Comparison of ENCODE assay signal across 2 cellular contexts in genomic region chr1:156927215-156928042, GRCh38.
A peak's percentile ranks its signal among the peaks of the same experiment; 100 is the strongest.
TF ChIP-seq lines count a peak whose summit lies in the region.

No MANE protein-coding gene starts in this region.

TF ChIP-seq in HEK293, 187 proteins besides CTCF, POLR2A, EP300 and RAD21 (continues in another document):
- peak; percentile 68 for TF ChIP-seq SP2 (tag by site-specific recombination; IDR thresholded peaks at IDR 0.05)
- TF ChIP-seq KLF17 (tag by site-specific recombination; IDR thresholded peaks at IDR 0.05) = no peak; the same call in none of the 2 replicates
- TF ChIP-seq ZNF830 (tag by site-specific recombination; IDR thresholded peaks at IDR 0.05; ENCODE audit: low read depth) = no peak
- TF ChIP-seq BCL11B (tag by site-specific recombination; IDR thresholded peaks at IDR 0.05; ENCODE audit: low read depth) = 0 out of 2 replicates have a peak, but pooled peaks have one; percentile 37
- peak; percentile 86 for TF ChIP-seq ZNF335 (tag by site-specific recombination; conservative IDR thresholded peaks at IDR 0.05)
- TF ChIP-seq ZBTB20 (tag by site-specific recombination; IDR thresholded peaks at IDR 0.05) = peak; percentile 15; the same call in 1 of the 2 replicates
- no peak for TF ChIP-seq WT1 (tag by site-specific recombination; IDR thresholded peaks at IDR 0.05)
- peak; percentile 82 for TF ChIP-seq ZNF654 (tag by site-specific recombination; IDR thresholded peaks at IDR 0.05; ENCODE audit: low read depth)
- TF ChIP-seq ZNF645 (tag by site-specific recombination; IDR thresholded peaks at IDR 0.05) = no peak
- no peak for TF ChIP-seq FEZF1 (tag by site-specific recombination; IDR thresholded peaks at IDR 0.05)
- TF ChIP-seq MEIS1 (CRISPR knock-in tag; IDR thresholded peaks at IDR 0.05; ENCODE audit: borderline replicate concordance) = no peak
- TF ChIP-seq SETDB1 (IDR thresholded peaks at IDR 0.05; ENCODE audit: insufficient read length, low read length) = no peak
- TF ChIP-seq ZSCAN5A (tag by site-specific recombination; IDR thresholded peaks at IDR 0.05) = no peak
- TF ChIP-seq ZBTB26 (tag by site-specific recombination; optimal IDR thresholded peaks at IDR 0.05) = peak; percentile 67
- no peak for TF ChIP-seq ZNF677 (tag by site-specific recombination; IDR thresholded peaks at IDR 0.05)
- TF ChIP-seq ZNF248 (tag by site-specific recombination; IDR thresholded peaks at IDR 0.05) = no peak
- TF ChIP-seq ZNF580 (tag by site-specific recombination; IDR thresholded peaks at IDR 0.05) = peak; percentile 85
- TF ChIP-seq ZBTB7A (tag by site-specific recombination; IDR thresholded peaks at IDR 0.05; ENCODE audit: low read depth) = 0 out of 2 replicates have a peak, but pooled peaks have one; percentile 52
- TF ChIP-seq SP3 (tag by site-specific recombination; IDR thresholded peaks at IDR 0.05) = peak; percentile 69
- no peak for TF ChIP-seq ZNF426 (tag by site-specific recombination; IDR thresholded peaks at IDR 0.05)
- TF ChIP-seq ZNF670 (tag by site-specific recombination; IDR thresholded peaks at IDR 0.05; ENCODE audit: low read depth) = no peak
- no peak for TF ChIP-seq PRDM4 (tag by site-specific recombination; IDR thresholded peaks at IDR 0.05)
- TF ChIP-seq EGR2 (tag by site-specific recombination; IDR thresholded peaks at IDR 0.05; ENCODE audit: low read depth) = peak; percentile 93
- TF ChIP-seq ZNF292 (tag by site-specific recombination; IDR thresholded peaks at IDR 0.05; ENCODE audit: borderline replicate concordance, low read depth) = no peak
- TF ChIP-seq ZNF626 (tag by site-specific recombination; IDR thresholded peaks at IDR 0.05) = no peak

TF ChIP-seq in endothelial cell of umbilical vein, 7 proteins besides CTCF, POLR2A, EP300 and RAD21:
- TF ChIP-seq GATA2 (IDR thresholded peaks at IDR 0.05; ENCODE audit: insufficient read depth, insufficient read length, low read depth, low read length) = no peak
- TF ChIP-seq EZH2 (IDR thresholded peaks at IDR 0.05; ENCODE audit: borderline replicate concordance, low read depth, low read length, severe bottlenecking) = peak; percentile 30
